ENCODE assay signal across 8 cellular contexts in the genomic region with DNA sequence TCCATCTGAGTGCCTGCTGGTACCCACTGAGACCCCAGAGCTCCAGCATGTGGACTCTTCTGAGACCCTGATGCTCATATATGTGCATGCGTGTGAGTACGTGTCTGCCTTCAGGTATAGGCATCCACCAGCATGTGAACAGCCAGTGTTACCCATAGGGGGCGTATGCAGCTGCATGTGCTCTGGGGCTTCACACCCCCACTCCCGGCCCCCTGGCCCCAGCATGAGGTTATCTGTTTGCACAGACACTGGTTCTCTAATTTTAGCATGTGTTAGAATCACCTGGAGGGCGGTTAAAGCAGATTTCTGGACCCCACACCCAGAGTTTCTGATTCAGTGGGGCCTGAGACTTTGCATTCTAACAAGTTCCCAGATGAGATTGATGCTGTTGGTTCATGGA. TPM values are rescaled to one million over a fixed set of nuclear protein-coding genes. Genes with fewer than 3 reads are reported as not detected.
DNase-seq lines count a peak whose midpoint lies in the region; ATAC-seq and TF ChIP-seq lines count a peak whose summit lies in the region.

No MANE protein-coding gene starts in this region.

- ATAC-seq in HG02610 (IDR thresholded peaks at IDR 0.05; ENCODE audit: unreplicated experiment), result no peak

- H4K91ac ChIP-seq in mesenchymal stem cell (ENCODE audit: low read length), result no peak overlapping the region

- H2AFZ ChIP-seq in mesenchymal stem cell (ENCODE audit: low read depth, low read length), result no peak overlapping the region

- WGBS in mesenchymal stem cell, result 82% methylated on average over 5 of the region's 5 CpGs

- H3K4me1 ChIP-seq in mesenchymal stem cell (ENCODE audit: control insufficient read depth, insufficient read depth, low read depth, low read length), result peaks cover 26% of the 10 kb centered on the region
- no peaks in the 10 kb centered on the region for H3K4me1 ChIP-seq in effector memory CD4-positive, alpha-beta T cell (ENCODE audit: control insufficient read depth, insufficient read depth, low read length, poor library complexity, severe bottlenecking)

- H4K8ac ChIP-seq in mesenchymal stem cell (ENCODE audit: low read length), result no peak overlapping the region

- no peak overlapping the region for H3K18ac ChIP-seq in mesenchymal stem cell (ENCODE audit: low read depth in 1 of 2, low read length in 2 of 2)

- H2BK15ac ChIP-seq in mesenchymal stem cell (ENCODE audit: low read depth, poor library complexity, severe bottlenecking), result no peak overlapping the region

- H3K27ac Mint-ChIP-seq in Calu3 (ENCODE audit: unreplicated experiment), result no peak overlapping the region

- H3K27ac ChIP-seq in mesenchymal stem cell (ENCODE audit: low read length, poor library complexity, severe bottlenecking) (no peak overlapping the region), dorsolateral prefrontal cortex (no peak overlapping the region)
- H3K27ac ChIP-seq in effector memory CD4-positive, alpha-beta T cell (ENCODE audit: insufficient read depth, low read length, poor library complexity, severe bottlenecking), result no peak overlapping the region

- no peaks in the 10 kb centered on the region for H3K9me3 Mint-ChIP-seq in Calu3 (ENCODE audit: low read depth, unreplicated experiment)

- CTCF ChIA-PET in Calu3 (lab: Charles Lee), result interaction anchor here (0.6 to 1.2 kb wide), 3 partner anchors 58 to 352 kb away, joined by 3 to 5 read pairs (median 4); no protein-coding TSS in a partner anchor

- DNase-seq in Calu3 (peak; percentile 31), LNCaP clone FGC (ENCODE audit: low read depth) (no peak), mesenchymal stem cell (no peak), dorsolateral prefrontal cortex (no peak), GOT3 (lab: John Stamatoyannopoulos, UW) (no peak)
- DNase-seq in activated T-cell treated with anti-CD3 and anti-CD28 coated beads, Interleukin-2, amount 50 U/mL, for 48 hours, result peak; percentile 59 to 68
- DNase-seq in effector memory CD4-positive, alpha-beta T cell, result no peak

- intact Hi-C loops in Calu3 (cut with micrococcal nuclease; ENCODE audit: unreplicated experiment) (no loop called here), dorsolateral prefrontal cortex (cut with DNase I) (no loop called here)

- H3K27me3 Mint-ChIP-seq in Calu3 (ENCODE audit: unreplicated experiment), result peaks cover 45% of the 10 kb centered on the region

- no peak overlapping the region for H2BK5ac ChIP-seq in mesenchymal stem cell (ENCODE audit: low read depth, low read length, poor library complexity, severe bottlenecking)

- no peak overlapping the region for H3K4me2 ChIP-seq in mesenchymal stem cell (ENCODE audit: low read length, poor library complexity, severe bottlenecking)

- H3K4me3 ChIP-seq in LNCaP clone FGC (ENCODE audit: low read depth, low read length), result no peak overlapping the region
- peak overlapping the region in 1 of 2 experiments; percentile 48 for H3K4me3 ChIP-seq in mesenchymal stem cell (ENCODE audit: insufficient read depth in 1 of 2, low read depth in 1 of 2, low read length in 2 of 2)
- no peak overlapping the region for H3K4me3 ChIP-seq in dorsolateral prefrontal cortex
- no peak overlapping the region for H3K4me3 ChIP-seq in effector memory CD4-positive, alpha-beta T cell (ENCODE audit: insufficient read depth, low read depth, low read length, poor library complexity, severe bottlenecking)

- H3K4me1 Mint-ChIP-seq in Calu3 (ENCODE audit: low read depth, unreplicated experiment), result no peaks in the 10 kb centered on the region

- no peak overlapping the region for H3K23ac ChIP-seq in mesenchymal stem cell (ENCODE audit: low read length in 2 of 2)

- no peaks in the 10 kb centered on the region for H3K36me3 Mint-ChIP-seq in Calu3 (ENCODE audit: insufficient read depth, unreplicated experiment)

- no peak overlapping the region for H2BK120ac ChIP-seq in mesenchymal stem cell (ENCODE audit: low read depth, low read length)

- H2BK12ac ChIP-seq in mesenchymal stem cell (ENCODE audit: low read length in 2 of 2), result no peak overlapping the region

- no peaks in the 10 kb centered on the region for H3K36me3 ChIP-seq in mesenchymal stem cell (ENCODE audit: control insufficient read depth in 1 of 2, insufficient read depth in 2 of 2, low read depth in 1 of 2, low read length in 2 of 2)
- H3K36me3 ChIP-seq in effector memory CD4-positive, alpha-beta T cell (ENCODE audit: control insufficient read depth, insufficient read depth, low read length), result no peaks in the 10 kb centered on the region

- H3K4ac ChIP-seq in mesenchymal stem cell (ENCODE audit: low read depth in 1 of 2, low read length in 2 of 2), result no peak overlapping the region

- peak overlapping the region; percentile 7 for H3K9ac ChIP-seq in mesenchymal stem cell (ENCODE audit: low read length)

- H3K79me1 ChIP-seq in mesenchymal stem cell (replicated peaks; ENCODE audit: low read length, poor library complexity, severe bottlenecking), result no peaks in the 10 kb centered on the region

- H3K14ac ChIP-seq in mesenchymal stem cell (ENCODE audit: low read length in 2 of 2), result no peak overlapping the region

- H3K9me3 ChIP-seq in mesenchymal stem cell (ENCODE audit: control insufficient read depth, low read length), result no peaks in the 10 kb centered on the region
- H3K9me3 ChIP-seq in effector memory CD4-positive, alpha-beta T cell (ENCODE audit: control insufficient read depth, low read length), result no peaks in the 10 kb centered on the region

- no peaks in the 10 kb centered on the region for H3K27me3 ChIP-seq in mesenchymal stem cell (ENCODE audit: control insufficient read depth in 1 of 2, insufficient read depth in 1 of 2, low read length in 2 of 2)
- no peaks in the 10 kb centered on the region for H3K27me3 ChIP-seq in dorsolateral prefrontal cortex
- H3K27me3 ChIP-seq in effector memory CD4-positive, alpha-beta T cell (replicated peaks; ENCODE audit: control insufficient read depth, insufficient read depth, low read length, poor library complexity, severe bottlenecking), result no peaks in the 10 kb centered on the region

- H3K4me3 Mint-ChIP-seq in Calu3 (ENCODE audit: low read depth, unreplicated experiment), result no peak overlapping the region

- no TSS peak for BruUV-seq in Calu3 (replicated peaks; lab: Mats Ljungman, UMichigan)

- peak; percentile 43 for TF ChIP-seq CTCF in Calu3 (IDR thresholded peaks at IDR 0.05; ENCODE audit: unreplicated experiment)
- TF ChIP-seq CTCF in LNCaP clone FGC (IDR thresholded peaks at IDR 0.05; ENCODE audit: control insufficient read depth, extremely low read depth, insufficient read depth), result peak; percentile 43
- TF ChIP-seq CTCF in dorsolateral prefrontal cortex (IDR thresholded peaks at IDR 0.05 in 54 of 56, conservative IDR thresholded peaks at IDR 0.05 in 2 of 56; ENCODE audit: low read depth in 1 of 56, partially characterized antibody in 56 of 56), result peak in 13 of 56 donors; percentile 7 to 36 (median 17)

- peak overlapping the region; percentile 84 for H2AK5ac ChIP-seq in mesenchymal stem cell (ENCODE audit: low read length, severe bottlenecking)

RNA-seq across cellular contexts. Expression of gene CILP, which starts 0.8 kb away (rescaled TPM):
- total RNA-seq in Calu3 (2022), result 0.05 TPM in 1 of 2 replicates, not detected in the other
- 0.06 TPM for polyA plus RNA-seq in mesenchymal stem cell (2013, experiment 1 of 2)
- polyA plus RNA-seq in mesenchymal stem cell (2013, experiment 2 of 2), result 0.05 TPM
- total RNA-seq in dorsolateral prefrontal cortex, result under 1 TPM in 113 of 120 experiments, not detected in 7; 0.07 to 0.79 (median 0.24) TPM

RNA-seq across cellular contexts. Expression of gene CLPX, which starts 27.0 kb away (rescaled TPM):
- 44.9 and 50.3 TPM in 2 replicates for total RNA-seq in Calu3 (2022)
- 18.8 TPM for polyA plus RNA-seq in mesenchymal stem cell (2013, experiment 1 of 2)
- polyA plus RNA-seq in mesenchymal stem cell (2013, experiment 2 of 2), result 20.7 TPM
- 10 to 100 TPM; 35.4 to 71.8 (median 55.5) TPM for total RNA-seq in dorsolateral prefrontal cortex

Comparison
In these comparisons a context has a peak if more than half of its experiments do, and no peak if none do; other contexts are left out.
1. DNase-seq: peak in Calu3 (single experiment) and activated T-cell treated with anti-CD3 and anti-CD28 coated beads, Interleukin-2, amount 50 U/mL, for 48 hours (2 of 2); none in LNCaP clone FGC (single experiment), mesenchymal stem cell (single experiment), dorsolateral prefrontal cortex (0 of 10), effector memory CD4-positive, alpha-beta T cell (0 of 3) and GOT3 (single experiment).